18 cellular contexts compared by ENCODE assay signal in genomic region chr18:76503595-76503994, GRCh38. TPM values are rescaled to one million over a fixed set of nuclear protein-coding genes. Genes with fewer than 3 reads are reported as not detected.
DNase-seq lines count a peak whose midpoint lies in the region; ATAC-seq and TF ChIP-seq lines count a peak whose summit lies in the region.
"Had no signal": no experiment of that assay in that cellular context is flagged by ENCODE, and none has a peak within 500 bp of the region (broad histone marks: within the 10 kb centered on the region; RNA-seq: fewer than 3 reads in every experiment).

No MANE protein-coding gene starts in this region.

- POLR2A ChIA-PET in WTC11 (lab: Charles Lee): interaction anchor here (1.0 kb wide), 1 partner anchor 9 kb away, joined by 4 read pairs; no protein-coding TSS in a partner anchor

- no peak overlapping the region for H3K27ac Mint-ChIP-seq in WTC11
- peak overlapping the region; percentile 33 for H3K27ac Mint-ChIP-seq in stimulated activated naive B cell treated with anti-CD40 and anti-IgM and Interleukin-4, amounts not matched to agents 10 μg/mL and 1 μg/mL and 100 μg/mL, for 72 hours
- H3K27ac Mint-ChIP-seq: activated naive CD8-positive, alpha-beta T cell treated with anti-CD3 and anti-CD28 coated beads, Interleukin-2, amount 50 U/mL, for 24 hours; stimulated activated memory B cell treated with anti-CD40 and anti-IgM and Interleukin-4, amounts not matched to agents 10 μg/mL and 1 μg/mL and 100 μg/mL, for 72 hours had no signal

- peaks cover 9% of the 10 kb centered on the region for H3K27me3 Mint-ChIP-seq in WTC11 (ENCODE audit: low read depth)
- peaks cover 0 to 12% of the 10 kb centered on the region in 2 donors for H3K27me3 Mint-ChIP-seq in stimulated activated naive B cell treated with anti-CD40 and anti-IgM and Interleukin-4, amounts not matched to agents 10 μg/mL and 1 μg/mL and 100 μg/mL, for 72 hours

- peak overlapping the region; percentile 11; the same call in 1 of the 2 replicates for H3K4me3 Mint-ChIP-seq in WTC11
- no peak overlapping the region for H3K4me3 Mint-ChIP-seq in stimulated activated naive B cell treated with anti-CD40 and anti-IgM and Interleukin-4, amounts not matched to agents 10 μg/mL and 1 μg/mL and 100 μg/mL, for 72 hours
- H3K4me3 Mint-ChIP-seq: activated naive CD8-positive, alpha-beta T cell treated with anti-CD3 and anti-CD28 coated beads, Interleukin-2, amount 50 U/mL, for 24 hours; stimulated activated memory B cell treated with anti-CD40 and anti-IgM and Interleukin-4, amounts not matched to agents 10 μg/mL and 1 μg/mL and 100 μg/mL, for 72 hours had no signal

- intact Hi-C loops in sigmoid colon (cut with DNase I): no loop called here
- intact Hi-C loops in tibial artery (cut with DNase I; ENCODE audit: low total_unique reads): no loop called here

- H3K27ac ChIP-seq in sigmoid colon (no peak overlapping the region), tibial artery (no peak overlapping the region)
- H3K27ac ChIP-seq: gastroesophageal sphincter, left ventricle myocardium inferior, psoas muscle, SJCRH30, thyroid gland had no signal

- H3K9me3 Mint-ChIP-seq in WTC11: no peaks in the 10 kb centered on the region
- no peaks in the 10 kb centered on the region for H3K9me3 Mint-ChIP-seq in stimulated activated naive B cell treated with anti-CD40 and anti-IgM and Interleukin-4, amounts not matched to agents 10 μg/mL and 1 μg/mL and 100 μg/mL, for 72 hours
- H3K9me3 Mint-ChIP-seq: activated naive CD8-positive, alpha-beta T cell treated with anti-CD3 and anti-CD28 coated beads, Interleukin-2, amount 50 U/mL, for 24 hours had no signal

- TF ChIP-seq CTCF in WTC11 (IDR thresholded peaks at IDR 0.05) (no peak), sigmoid colon (IDR thresholded peaks at IDR 0.05) (no peak), tibial artery (IDR thresholded peaks at IDR 0.05) (no peak)

- H3K36me3 ChIP-seq in sigmoid colon (no peaks in the 10 kb centered on the region), tibial artery (no peaks in the 10 kb centered on the region)
- H3K36me3 ChIP-seq: gastroesophageal sphincter, left ventricle myocardium inferior, SJCRH30, thyroid gland had no signal

- H3K9me3 ChIP-seq in sigmoid colon (no peaks in the 10 kb centered on the region), tibial artery (no peaks in the 10 kb centered on the region)
- H3K9me3 ChIP-seq: gastroesophageal sphincter, left ventricle myocardium inferior, psoas muscle, SJCRH30, thyroid gland had no signal

- CTCF ChIA-PET in WTC11 (lab: Charles Lee): interaction anchor here (0.8 to 1.2 kb wide), 2 partner anchors 13 to 184 kb away, joined by 3 read pairs; no protein-coding TSS in a partner anchor

- peaks cover 26% of the 10 kb centered on the region for H3K4me1 Mint-ChIP-seq in WTC11
- H3K4me1 Mint-ChIP-seq in stimulated activated naive B cell treated with anti-CD40 and anti-IgM and Interleukin-4, amounts not matched to agents 10 μg/mL and 1 μg/mL and 100 μg/mL, for 72 hours: peaks cover 13 to 19% of the 10 kb centered on the region in 2 donors

- no peaks in the 10 kb centered on the region for H3K36me3 Mint-ChIP-seq in WTC11
- peaks cover 0 to 2% of the 10 kb centered on the region in 2 donors for H3K36me3 Mint-ChIP-seq in stimulated activated naive B cell treated with anti-CD40 and anti-IgM and Interleukin-4, amounts not matched to agents 10 μg/mL and 1 μg/mL and 100 μg/mL, for 72 hours
- H3K36me3 Mint-ChIP-seq: stimulated activated memory B cell treated with anti-CD40 and anti-IgM and Interleukin-4, amounts not matched to agents 10 μg/mL and 1 μg/mL and 100 μg/mL, for 72 hours had no signal

- DNase-seq in SIG-M5 treated with dmso at 0.1 percent for 504 hours (lab: John Stamatoyannopoulos, UW; ENCODE audit: unreplicated experiment): peak; percentile 60
- no peak for DNase-seq in SIG-M5 (lab: John Stamatoyannopoulos, UW)
- no peak for DNase-seq in WTC11 (ENCODE audit: low spot score)
- peak; percentile 63 for DNase-seq in medulla oblongata (ENCODE audit: extremely low spot score)
- DNase-seq in stimulated activated naive B cell treated with anti-CD40 and anti-IgM and Interleukin-4, amounts not matched to agents 10 μg/mL and 1 μg/mL and 100 μg/mL, for 72 hours: no peak
- DNase-seq in sigmoid colon: no peak
- no peak for DNase-seq in tibial artery
- no peak for DNase-seq in activated CD4-positive, alpha-beta T cell treated with anti-CD3 and anti-CD28 coated beads for 48 hours
- DNase-seq: activated CD4-positive, CD25-positive, alpha-beta regulatory T cell; activated naive CD8-positive, alpha-beta T cell treated with anti-CD3 and anti-CD28 coated beads, Interleukin-2, amount 50 U/mL, for 24 hours; left ventricle myocardium inferior; NCI-H187 treated with DMSO at 0.1 percent for 48 hours; NCI-H446 treated with DMSO at 0.1 percent for 48 hours; psoas muscle; SJCRH30; thyroid gland had no signal

- H3K4me3 ChIP-seq in sigmoid colon (no peak overlapping the region), tibial artery (no peak overlapping the region)
- H3K4me3 ChIP-seq: gastroesophageal sphincter, left ventricle myocardium inferior, psoas muscle, SJCRH30, thyroid gland had no signal

- H3K4me1 ChIP-seq in sigmoid colon (no peaks in the 10 kb centered on the region), tibial artery (no peaks in the 10 kb centered on the region)
- H3K4me1 ChIP-seq: gastroesophageal sphincter, left ventricle myocardium inferior, psoas muscle, SJCRH30 had no signal

- peak; percentile 84 for ATAC-seq in WTC11
- no peak for ATAC-seq in stimulated activated naive B cell treated with anti-CD40 and anti-IgM and Interleukin-4, amounts not matched to agents 10 μg/mL and 1 μg/mL and 100 μg/mL, for 72 hours (replicated peaks)
- ATAC-seq: activated naive CD8-positive, alpha-beta T cell treated with anti-CD3 and anti-CD28 coated beads, Interleukin-2, amount 50 U/mL, for 24 hours; gastroesophageal sphincter; psoas muscle; stimulated activated memory B cell treated with anti-CD40 and anti-IgM and Interleukin-4, amounts not matched to agents 10 μg/mL and 1 μg/mL and 100 μg/mL, for 72 hours had no signal

- 82 to 84% methylated on average over 8 of the region's 8 CpGs for WGBS in sigmoid colon, 2 donors

- no peak for TF ChIP-seq POLR2A in sigmoid colon (IDR thresholded peaks at IDR 0.05)

- H3K27me3 ChIP-seq in sigmoid colon (no peaks in the 10 kb centered on the region), tibial artery (peaks cover 0 to 7% of the 10 kb centered on the region in 2 donors)
- H3K27me3 ChIP-seq: gastroesophageal sphincter, SJCRH30, thyroid gland had no signal

- TF ChIP-seq EP300 in sigmoid colon (IDR thresholded peaks at IDR 0.05): no peak

TF ChIP-seq in WTC11, 78 proteins besides CTCF, POLR2A, EP300 and RAD21 (continues in another document):
- TF ChIP-seq GTF2I (CRISPR knock-in tag; conservative IDR thresholded peaks at IDR 0.05): no peak
- TF ChIP-seq JUN (CRISPR knock-in tag; IDR thresholded peaks at IDR 0.05): no peak
- TF ChIP-seq CREM (CRISPR knock-in tag; IDR thresholded peaks at IDR 0.05): no peak
- no peak for TF ChIP-seq TCF7 (CRISPR knock-in tag; IDR thresholded peaks at IDR 0.05; ENCODE audit: low read depth)
- no peak for TF ChIP-seq ZNF121 (CRISPR knock-in tag; IDR thresholded peaks at IDR 0.05)
- no peak for TF ChIP-seq SP1 (CRISPR knock-in tag; conservative IDR thresholded peaks at IDR 0.05)
- TF ChIP-seq OVOL2 (CRISPR knock-in tag; IDR thresholded peaks at IDR 0.05; ENCODE audit: borderline replicate concordance): no peak
- TF ChIP-seq FOXP4 (CRISPR knock-in tag; IDR thresholded peaks at IDR 0.05): no peak
- TF ChIP-seq ESRRA (CRISPR knock-in tag; IDR thresholded peaks at IDR 0.05; ENCODE audit: borderline replicate concordance): no peak
- no peak for TF ChIP-seq E2F4 (CRISPR knock-in tag; IDR thresholded peaks at IDR 0.05; ENCODE audit: borderline replicate concordance, low read depth)
- no peak for TF ChIP-seq ZNF512 (CRISPR knock-in tag; IDR thresholded peaks at IDR 0.05; ENCODE audit: borderline replicate concordance)
- no peak for TF ChIP-seq SOX15 (CRISPR knock-in tag; IDR thresholded peaks at IDR 0.05)
- TF ChIP-seq TEAD4 (CRISPR knock-in tag; IDR thresholded peaks at IDR 0.05): no peak

RNA-seq across cellular contexts. Expression of gene ZNF516, which starts 8.6 kb away (rescaled TPM):
- 47.3 to 58.6 TPM (median 50.1 TPM) in 3 replicates for total RNA-seq in WTC11 (2021)
- 10 to 100 TPM; 24.3 to 29.9 (median 26.9) TPM for total RNA-seq in sigmoid colon
- polyA plus RNA-seq in sigmoid colon: 1 to 10 TPM; 2.1 to 6.1 (median 2.4) TPM

Comparison
In these comparisons a context has a peak if more than half of its experiments do, and no peak if none do; other contexts are left out.
1. DNase-seq: peak in SIG-M5 treated with dmso at 0.1 percent for 504 hours (single experiment) and medulla oblongata (single experiment); none in SIG-M5 (single experiment), WTC11 (single experiment), stimulated activated naive B cell treated with anti-CD40 and anti-IgM and Interleukin-4, amounts not matched to agents 10 μg/mL and 1 μg/mL and 100 μg/mL, for 72 hours (single experiment), sigmoid colon (single experiment), tibial artery (0 of 2) and activated CD4-positive, alpha-beta T cell treated with anti-CD3 and anti-CD28 coated beads for 48 hours (single experiment).